In the genomic region with DNA sequence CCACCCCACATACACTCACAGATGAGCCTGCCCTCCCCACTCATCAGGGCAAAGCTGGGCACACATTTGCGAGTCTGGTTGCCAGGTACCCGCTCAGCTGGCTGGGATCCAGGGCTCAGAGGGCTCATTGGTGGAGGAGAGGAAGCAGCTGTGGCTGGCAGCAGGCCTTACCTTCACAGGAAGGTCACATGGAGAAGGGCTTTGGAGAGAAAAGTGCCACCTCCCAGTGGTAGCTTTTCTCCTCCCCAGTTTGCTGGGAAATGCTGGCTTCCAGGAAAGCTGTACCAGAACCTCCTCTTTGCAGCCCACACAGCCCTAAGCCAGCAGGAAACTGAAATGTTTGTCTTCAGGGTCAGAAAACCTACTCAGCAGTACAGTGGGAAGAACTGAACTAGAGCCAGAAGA, we compare ENCODE assay signal across 8 cellular contexts. TPM values are rescaled to one million over a fixed set of nuclear protein-coding genes. Genes with fewer than 3 reads are reported as not detected.
DNase-seq lines count a peak whose midpoint lies in the region; ATAC-seq, FAIRE-seq and TF ChIP-seq lines count a peak whose summit lies in the region.

No MANE protein-coding gene starts in this region.

- no peak overlapping the region for H3K4me2 ChIP-seq in GM23248 (ENCODE audit: unreplicated experiment)

- no peaks in the 10 kb centered on the region for H3F3A ChIP-seq in GM23248 (ENCODE audit: insufficient read depth)

- H3K9ac ChIP-seq in GM23248, result no peak overlapping the region
- H3K9ac ChIP-seq in colonic mucosa (ENCODE audit: low read depth in 2 of 2, low read length in 2 of 2), result no peak overlapping the region

- FAIRE-seq in H54 (lab: Jason Lieb, UNC), result no peak

- TF ChIP-seq POLR2A in H54 (IDR thresholded peaks at IDR 0.05; ENCODE audit: low read depth, low read length), result no peak

- in situ Hi-C loops in GM23248 (cut with MboI), result no loop called here

- TF ChIP-seq CTCF in colonic mucosa (IDR thresholded peaks at IDR 0.05), result no peak

- H3K27me3 ChIP-seq in GM23248 (replicated peaks; ENCODE audit: insufficient read depth) (no peaks in the 10 kb centered on the region), colonic mucosa (no peaks in the 10 kb centered on the region)

- 17 to 33% methylated on average over 2 of the region's 2 CpGs for WGBS in GM23248 (ENCODE audit: low coverage in 1 of 2, low lambda C conversion rate in 2 of 2, missing lambda C conversion rate in 2 of 2), 2 experiments

- H3K4me3 ChIP-seq in GM23248, result no peak overlapping the region
- H3K4me3 ChIP-seq in colonic mucosa, result no peak overlapping the region

- H3K79me2 ChIP-seq in GM23248 (ENCODE audit: insufficient read depth), result no peaks in the 10 kb centered on the region

- H3K4me1 ChIP-seq in GM23248 (ENCODE audit: insufficient read depth), result peaks cover 5% of the 10 kb centered on the region
- no peaks in the 10 kb centered on the region for H3K4me1 ChIP-seq in colonic mucosa

- H3K36me3 ChIP-seq in GM23248 (ENCODE audit: low read depth), result no peaks in the 10 kb centered on the region
- H3K36me3 ChIP-seq in colonic mucosa, result no peaks in the 10 kb centered on the region

- H3K27ac ChIP-seq in GM23248 (no peak overlapping the region), colonic mucosa (no peak overlapping the region)

- DNase-seq in GM23248, result peak; percentile 20
- peak; percentile 92 for DNase-seq in NCI-H2107 treated with DMSO at 0.1 percent for 48 hours (lab: John Stamatoyannopoulos, UW; ENCODE audit: unreplicated experiment)
- peak; percentile 70 for DNase-seq in colonic mucosa
- no peak for DNase-seq in sciatic nerve (ENCODE audit: low spot score)
- no peak for DNase-seq in occipital lobe (lab: John Stamatoyannopoulos, UW)
- no peak for DNase-seq in H54 (ENCODE audit: insufficient read length, low spot score)
- DNase-seq in stimulated activated CD4-positive, alpha-beta T cell treated with anti-CD3 and anti-CD28 coated beads, Interleukin-12 subunit alpha, Interleukin-12 subunit beta, amount 100 ng/mL, for 4 hours, result no peak

- H4K20me1 ChIP-seq in GM23248 (ENCODE audit: insufficient read depth), result no peaks in the 10 kb centered on the region

- intact Hi-C loops in colonic mucosa (cut with DNase I), result no loop called here
- intact Hi-C loops in sciatic nerve (cut with DNase I), result no loop called here

- no peak overlapping the region for H2AFZ ChIP-seq in GM23248

- ATAC-seq in sciatic nerve (peak; percentile 45), GM19023 (IDR thresholded peaks at IDR 0.05; ENCODE audit: unreplicated experiment) (no peak)

- H3K9me3 ChIP-seq in GM23248 (ENCODE audit: low read depth) (no peaks in the 10 kb centered on the region), colonic mucosa (no peaks in the 10 kb centered on the region)

- no peaks in the 10 kb centered on the region for H3K9me2 ChIP-seq in GM23248 (ENCODE audit: insufficient read depth)

RNA-seq across cellular contexts. Expression of a gene that starts 55.6 kb away (rescaled TPM):
- 82.7 and 129 TPM in 2 replicates for total RNA-seq in GM23248 (2014; rRNA removed; shearing (Covaris generic))
- polyA plus RNA-seq in GM23248 (2016; fragmentation: Nextera tagmentation; extraction: Ambion mirVana), result 98.8 and 106 TPM in 2 replicates
- 100 to 1,000 TPM in 1 of 2 donors, 10 to 100 TPM in 1; 70.0 to 107 TPM for total RNA-seq in colonic mucosa
- total RNA-seq in sciatic nerve, result 118 TPM
- total RNA-seq in occipital lobe, result 23.6 TPM

Comparison
In these comparisons a context has a peak if more than half of its experiments do, and no peak if none do; other contexts are left out.
1. DNase-seq: peak in GM23248 (single experiment), NCI-H2107 treated with DMSO at 0.1 percent for 48 hours (single experiment) and colonic mucosa (single experiment); none in sciatic nerve (single experiment), occipital lobe (single experiment), H54 (single experiment) and stimulated activated CD4-positive, alpha-beta T cell treated with anti-CD3 and anti-CD28 coated beads, Interleukin-12 subunit alpha, Interleukin-12 subunit beta, amount 100 ng/mL, for 4 hours (single experiment).